ENCODE assay signal across 8 cellular contexts in the genomic region with DNA sequence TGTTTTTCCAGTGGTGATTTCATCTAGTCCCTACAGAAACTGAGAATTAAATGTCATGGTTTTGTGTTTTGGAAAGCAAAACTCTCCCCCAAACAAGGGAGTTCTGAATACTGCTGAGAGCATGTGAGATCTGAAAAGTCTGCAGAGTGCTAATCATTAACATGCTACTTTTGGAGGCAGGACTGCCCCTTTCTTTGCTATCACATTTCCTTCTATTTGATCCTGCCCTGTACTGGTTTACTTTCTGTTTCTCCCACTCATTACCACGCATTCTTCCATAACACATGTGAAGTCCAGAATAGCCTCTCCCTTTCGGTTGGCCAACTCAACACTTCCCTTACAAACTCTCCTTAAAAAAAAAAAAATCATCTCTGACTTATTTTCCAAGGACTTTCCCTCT.
DNase-seq lines count a peak whose midpoint lies in the region; ATAC-seq, FAIRE-seq and TF ChIP-seq lines count a peak whose summit lies in the region.

No MANE protein-coding gene starts in this region.

- intact Hi-C loops in heart right ventricle (cut with DNase I) = loop anchor here in 2 of 10 donors (2.0 to 5.0 kb wide), 2 partner anchors 62 to 206 kb away; no protein-coding TSS in a partner anchor

- H3K4me3 ChIP-seq in RWPE2 (ENCODE audit: severe bottlenecking) (no peak overlapping the region), heart right ventricle (peak overlapping the region in 6 of 10 donors; percentile 5 to 31 (median 14)), subcutaneous abdominal adipose tissue (ENCODE audit: low read depth in 1 of 5, low read length in 5 of 5) (peak overlapping the region in 4 of 5 donors; percentile 7 to 51 (median 19))

- H3K4me1 ChIP-seq in RWPE2 (ENCODE audit: insufficient read depth, poor library complexity, severe bottlenecking) (peaks cover 60% of the 10 kb centered on the region), heart right ventricle (peaks cover 5 to 68% (median 50%) of the 10 kb centered on the region in 9 donors), subcutaneous abdominal adipose tissue (ENCODE audit: control insufficient read depth in 5 of 5, insufficient read depth in 5 of 5, low read length in 5 of 5) (peaks cover 0 to 35% (median 30%) of the 10 kb centered on the region in 5 donors)

- H3K36me3 ChIP-seq in RWPE2 (ENCODE audit: low read depth) = no peaks in the 10 kb centered on the region
- H3K36me3 ChIP-seq in heart right ventricle = no peaks in the 10 kb centered on the region
- H3K36me3 ChIP-seq in subcutaneous abdominal adipose tissue (ENCODE audit: control insufficient read depth in 5 of 5, insufficient read depth in 5 of 5, low read length in 5 of 5) = no peaks in the 10 kb centered on the region

- ATAC-seq in GM18868 (IDR thresholded peaks at IDR 0.05; ENCODE audit: unreplicated experiment) = peak; percentile 43
- peak; percentile 71 for ATAC-seq in HG02884 (IDR thresholded peaks at IDR 0.05; ENCODE audit: unreplicated experiment)
- ATAC-seq in RWPE2 (ENCODE audit: low read depth) = 0 out of 3 replicates have a peak, but pooled peaks have one; percentile 6
- peak; percentile 55 to 81 (median 78) for ATAC-seq in heart right ventricle

- no peaks in the 10 kb centered on the region for H3K9me3 ChIP-seq in RWPE2 (ENCODE audit: severe bottlenecking)
- no peaks in the 10 kb centered on the region for H3K9me3 ChIP-seq in heart right ventricle
- H3K9me3 ChIP-seq in subcutaneous abdominal adipose tissue (ENCODE audit: control insufficient read depth in 5 of 5, low read length in 5 of 5) = no peaks in the 10 kb centered on the region

- TF ChIP-seq CTCF in RWPE2 (IDR thresholded peaks at IDR 0.05; ENCODE audit: poor library complexity, severe bottlenecking) = no peak
- TF ChIP-seq CTCF in heart right ventricle (IDR thresholded peaks at IDR 0.05) = no peak

- H3K27ac ChIP-seq in RWPE2 (ENCODE audit: poor library complexity, severe bottlenecking) (peak overlapping the region; percentile 100), heart right ventricle (peak overlapping the region; percentile 38 to 76 (median 64)), subcutaneous abdominal adipose tissue (ENCODE audit: low read depth, low read length) (peak overlapping the region; percentile 63)

- DNase-seq in RWPE2 (ENCODE audit: low spot score) = no peak
- DNase-seq in heart right ventricle = no peak
- no peak for DNase-seq in frontal cortex (ENCODE audit: low spot score in 2 of 2)
- DNase-seq in activated CD4-positive, alpha-beta T cell treated with anti-CD3 and anti-CD28 coated beads, Interleukin-2, amount 50 U/mL, for 48 hours = no peak
- DNase-seq in NCI-H1105 treated with DMSO at 0.1 percent for 48 hours (lab: John Stamatoyannopoulos, UW) = no peak

- 5 to 8% methylated on average over 2 of the region's 2 CpGs for WGBS in heart right ventricle, 2 donors

- no peak for FAIRE-seq in frontal cortex (lab: Jason Lieb, UNC)

- peak overlapping the region in 1 of 5 donors; percentile 30 for H3K9ac ChIP-seq in subcutaneous abdominal adipose tissue (ENCODE audit: low read length in 5 of 5)

- H3K27me3 ChIP-seq in RWPE2 (ENCODE audit: insufficient read depth, poor library complexity, severe bottlenecking) (no peaks in the 10 kb centered on the region), heart right ventricle (no peaks in the 10 kb centered on the region), subcutaneous abdominal adipose tissue (ENCODE audit: control insufficient read depth in 5 of 5, insufficient read depth in 4 of 5, low read length in 5 of 5) (no peaks in the 10 kb centered on the region)

Comparison
In these comparisons a context has a peak if more than half of its experiments do, and no peak if none do; other contexts are left out.
1. ATAC-seq: peak in every context shown above with its lines; median percentile 78 in heart right ventricle; 71 in HG02884; 43 in GM18868; 6 in RWPE2.